Comparison of ENCODE assay signal across 11 cellular contexts in the genomic region with DNA sequence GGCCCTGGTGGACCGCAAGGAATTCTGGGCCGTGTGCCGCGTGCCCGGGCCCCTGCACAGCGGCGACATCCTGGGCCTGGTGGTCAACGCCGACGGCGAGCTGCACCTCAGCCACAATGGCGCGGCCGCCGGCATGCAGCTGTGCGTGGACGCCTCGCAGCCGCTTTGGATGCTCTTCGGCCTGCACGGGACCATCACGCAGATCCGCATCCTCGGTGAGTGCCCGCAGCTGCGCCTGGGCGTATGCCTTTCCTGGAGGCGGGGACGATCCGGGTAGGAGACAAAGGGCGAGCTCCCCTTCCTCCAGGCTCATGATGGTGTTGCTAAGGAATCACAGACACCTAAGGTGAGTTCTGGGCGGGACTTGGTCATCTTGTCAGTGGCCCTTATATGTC.
DNase-seq lines count a peak whose midpoint lies in the region; ATAC-seq and TF ChIP-seq lines count a peak whose summit lies in the region.
"Had no signal": no experiment of that assay in that cellular context is flagged by ENCODE, and none has a peak within 500 bp of the region (broad histone marks: within the 10 kb centered on the region; RNA-seq: fewer than 3 reads in every experiment).

No MANE protein-coding gene starts in this region.

- H3K27ac ChIP-seq in CD4-positive, alpha-beta memory T cell (ENCODE audit: low read depth, low read length), result peak overlapping the region; percentile 32
- H3K27ac ChIP-seq in Peyer's patch (peak overlapping the region in 1 of 4 donors; percentile 16), dorsolateral prefrontal cortex (peak overlapping the region in 17 of 59 donors; percentile 1 to 65 (median 40)), prostate gland (no peak overlapping the region)

- no peak for ATAC-seq in stimulated activated effector memory CD8-positive, alpha-beta T cell treated with anti-CD3 and anti-CD28 coated beads, Interleukin-12 subunit alpha, Interleukin-12 subunit beta, amount 100 ng/mL, for 72 hours
- ATAC-seq in HG03520 (IDR thresholded peaks at IDR 0.05; ENCODE audit: unreplicated experiment), result no peak
- ATAC-seq in GM19467 (IDR thresholded peaks at IDR 0.05; ENCODE audit: unreplicated experiment), result no peak
- ATAC-seq: PC-3 had no signal

- H3K9me3 ChIP-seq in CD4-positive, alpha-beta memory T cell (ENCODE audit: control insufficient read depth in 1 of 2, low read length in 2 of 2), result no peaks in the 10 kb centered on the region
- H3K9me3 ChIP-seq in Peyer's patch, result no peaks in the 10 kb centered on the region
- no peaks in the 10 kb centered on the region for H3K9me3 ChIP-seq in prostate gland

- TF ChIP-seq CTCF in Peyer's patch (IDR thresholded peaks at IDR 0.05) (no peak), dorsolateral prefrontal cortex (IDR thresholded peaks at IDR 0.05 in 54 of 56, conservative IDR thresholded peaks at IDR 0.05 in 2 of 56; ENCODE audit: low read depth in 1 of 56, partially characterized antibody in 56 of 56) (no peak), prostate gland (IDR thresholded peaks at IDR 0.05) (no peak)

- POLR2A ChIA-PET in CD4-positive, alpha-beta memory T cell (lab: Charles Lee; ENCODE audit: partially characterized antibody), result interaction anchor here (0.8 to 3.2 kb wide), 14 partner anchors 7 to 537 kb away, joined by 3 to 22 read pairs (median 4); partner anchors contain the start of genes NEURL1, SFR1, SLK and TAF5

- H3K4me1 ChIP-seq in CD4-positive, alpha-beta memory T cell (ENCODE audit: insufficient read depth, low read length), result peaks cover 15% of the 10 kb centered on the region
- H3K4me1 ChIP-seq in Peyer's patch (peaks cover 0 to 13% (median 2%) of the 10 kb centered on the region in 4 donors), prostate gland (replicated peaks) (no peaks in the 10 kb centered on the region)

- H3K4me1 Mint-ChIP-seq in CD4-positive, alpha-beta memory T cell, result peaks cover 7 to 25% (median 16%) of the 10 kb centered on the region in 4 donors
- H3K4me1 Mint-ChIP-seq in stimulated activated effector memory CD8-positive, alpha-beta T cell treated with anti-CD3 and anti-CD28 coated beads, Interleukin-12 subunit alpha, Interleukin-12 subunit beta, amount 100 ng/mL, for 72 hours, result peaks cover 11% of the 10 kb centered on the region

- peak overlapping the region; percentile 55 to 89 (median 69) for H3K4me3 Mint-ChIP-seq in CD4-positive, alpha-beta memory T cell
- H3K4me3 Mint-ChIP-seq in stimulated activated effector memory CD8-positive, alpha-beta T cell treated with anti-CD3 and anti-CD28 coated beads, Interleukin-12 subunit alpha, Interleukin-12 subunit beta, amount 100 ng/mL, for 72 hours, result peak overlapping the region; percentile 72

- no peak for TF ChIP-seq POLR2A in Peyer's patch (IDR thresholded peaks at IDR 0.05)
- no peak for TF ChIP-seq POLR2A in prostate gland (IDR thresholded peaks at IDR 0.05)

- 94% methylated on average over 6 of the region's 32 CpGs for WGBS in prostate gland

- H3K36me3 ChIP-seq in CD4-positive, alpha-beta memory T cell (ENCODE audit: insufficient read depth, low read length), result no peaks in the 10 kb centered on the region
- H3K36me3 ChIP-seq in Peyer's patch (no peaks in the 10 kb centered on the region), prostate gland (no peaks in the 10 kb centered on the region)

- no peaks in the 10 kb centered on the region for H3K27me3 Mint-ChIP-seq in CD4-positive, alpha-beta memory T cell

- H3K27ac Mint-ChIP-seq in CD4-positive, alpha-beta memory T cell, result peak overlapping the region; percentile 33 to 90 (median 74)
- no peak overlapping the region for H3K27ac Mint-ChIP-seq in stimulated activated effector memory CD8-positive, alpha-beta T cell treated with anti-CD3 and anti-CD28 coated beads, Interleukin-12 subunit alpha, Interleukin-12 subunit beta, amount 100 ng/mL, for 72 hours

- H3K27me3 ChIP-seq in CD4-positive, alpha-beta memory T cell (ENCODE audit: insufficient read depth, low read length), result no peaks in the 10 kb centered on the region
- no peaks in the 10 kb centered on the region for H3K27me3 ChIP-seq in Peyer's patch
- peaks cover 0 to 3% (median 0%) of the 10 kb centered on the region in 45 donors for H3K27me3 ChIP-seq in dorsolateral prefrontal cortex
- H3K27me3 ChIP-seq in prostate gland (replicated peaks; ENCODE audit: insufficient read depth), result no peaks in the 10 kb centered on the region

- H3K9me3 Mint-ChIP-seq in CD4-positive, alpha-beta memory T cell, result no peaks in the 10 kb centered on the region
- H3K9me3 Mint-ChIP-seq in stimulated activated effector memory CD8-positive, alpha-beta T cell treated with anti-CD3 and anti-CD28 coated beads, Interleukin-12 subunit alpha, Interleukin-12 subunit beta, amount 100 ng/mL, for 72 hours, result no peaks in the 10 kb centered on the region

- intact Hi-C loops in CD4-positive, alpha-beta memory T cell (cut with micrococcal nuclease), result no loop called here
- intact Hi-C loops in dorsolateral prefrontal cortex (cut with DNase I) (no loop called here), prostate gland (cut with DNase I) (no loop called here)

- CTCF ChIA-PET in CD4-positive, alpha-beta memory T cell (lab: Charles Lee; ENCODE audit: partially characterized antibody), result interaction anchor here (0.9 to 1.4 kb wide), 2 partner anchors 101 to 537 kb away, joined by 4 to 6 read pairs; partner anchors contain the start of gene SFR1

- DNase-seq in CD4-positive, alpha-beta memory T cell, result no peak
- DNase-seq in Peyer's patch (no peak), dorsolateral prefrontal cortex (no peak), prostate gland (ENCODE audit: low spot score) (no peak)
- no peak for DNase-seq in stimulated activated effector memory CD8-positive, alpha-beta T cell treated with anti-CD3 and anti-CD28 coated beads, Interleukin-12 subunit alpha, Interleukin-12 subunit beta, amount 100 ng/mL, for 72 hours (ENCODE audit: low spot score in 2 of 2)
- DNase-seq: hippocampal formation, midbrain, NCI-H446, PC-3 had no signal

- H3K4me3 ChIP-seq in CD4-positive, alpha-beta memory T cell (ENCODE audit: low read length in 2 of 2), result peak overlapping the region in 1 of 2 donors; percentile 63
- H3K4me3 ChIP-seq in Peyer's patch (peak overlapping the region; percentile 45 to 58 (median 56)), dorsolateral prefrontal cortex (peak overlapping the region in 34 of 59 donors; percentile 11 to 61 (median 44)), prostate gland (peak overlapping the region in 1 of 2 donors; percentile 33)

- no peaks in the 10 kb centered on the region for H3K36me3 Mint-ChIP-seq in CD4-positive, alpha-beta memory T cell
- H3K36me3 Mint-ChIP-seq in stimulated activated effector memory CD8-positive, alpha-beta T cell treated with anti-CD3 and anti-CD28 coated beads, Interleukin-12 subunit alpha, Interleukin-12 subunit beta, amount 100 ng/mL, for 72 hours, result peaks cover 7% of the 10 kb centered on the region
